Comparison of ENCODE assay signal across 9 cellular contexts in genomic region chr4:20251061-20251795, GRCh38. TPM values are rescaled to one million over a fixed set of nuclear protein-coding genes. Genes with fewer than 3 reads are reported as not detected.
DNase-seq lines count a peak whose midpoint lies in the region; ATAC-seq, FAIRE-seq and TF ChIP-seq lines count a peak whose summit lies in the region.
"Had no signal": no experiment of that assay in that cellular context is flagged by ENCODE, and none has a peak within 500 bp of the region (broad histone marks: within the 10 kb centered on the region; RNA-seq: fewer than 3 reads in every experiment).

No MANE protein-coding gene starts in this region.

- 4 to 10% methylated on average over 9 to 27 of the region's 35 CpGs for WGBS in transverse colon (ENCODE audit: low coverage in 1 of 2), 2 donors

- in situ Hi-C loops in transverse colon (cut with MboI; ENCODE audit: low pct_ligation_motif_present in 1 of 4, low pct_unique_long_range_greater_than_20kb in 1 of 4, low sequenced_read_pairs in 3 of 4), result no loop called here

- H3K4me1 Mint-ChIP-seq in T-helper 17 cell, result peaks cover 6% of the 10 kb centered on the region

- intact Hi-C loops in A673 (cut with micrococcal nuclease; ENCODE audit: unreplicated experiment) (loop anchor here (5.0 kb wide), 6 partner anchors 176 to 1564 kb away; no protein-coding TSS in a partner anchor), transverse colon (cut with DNase I; ENCODE audit: low total_unique reads) (no loop called here)

- TF ChIP-seq EP300 in transverse colon (IDR thresholded peaks at IDR 0.05; ENCODE audit: low read depth), result no peak

- no peak for TF ChIP-seq POLR2A in transverse colon (IDR thresholded peaks at IDR 0.05)

- H3K4me1 ChIP-seq in A673 (ENCODE audit: insufficient read depth, low read length, poor library complexity, severe bottlenecking), result peaks cover 34% of the 10 kb centered on the region
- peaks cover 0 to 21% (median 15%) of the 10 kb centered on the region in 4 donors for H3K4me1 ChIP-seq in transverse colon

- ATAC-seq in GM19467 (IDR thresholded peaks at IDR 0.05; ENCODE audit: unreplicated experiment) (peak; percentile 12), T-helper 17 cell (no peak), GM18870 (IDR thresholded peaks at IDR 0.05; ENCODE audit: unreplicated experiment) (no peak), HG02840 (IDR thresholded peaks at IDR 0.05; ENCODE audit: low FRiP score, unreplicated experiment) (no peak)

- POLR2A ChIA-PET in A673 (lab: Charles Lee; ENCODE audit: low non-redundant PET), result interaction anchor here (0.5 kb wide), 1 partner anchor 280 kb away, joined by 3 read pairs; no protein-coding TSS in a partner anchor

- H3K36me3 ChIP-seq in A673 (ENCODE audit: insufficient read depth, low read length, poor library complexity, severe bottlenecking) (no peaks in the 10 kb centered on the region), transverse colon (no peaks in the 10 kb centered on the region)

- TF ChIP-seq CTCF in A673 (conservative IDR thresholded peaks at IDR 0.05; ENCODE audit: low read depth, low read length) (no peak), transverse colon (IDR thresholded peaks at IDR 0.05) (no peak)

- DNase-seq in A673 (ENCODE audit: low spot score), result no peak
- no peak for DNase-seq in T-helper 17 cell
- DNase-seq in iris pigment epithelial cell (ENCODE audit: low read depth), result peak; percentile 31
- DNase-seq in transverse colon, result no peak
- no peak for DNase-seq in GM19239 (ENCODE audit: insufficient read length, low spot score)

- no peaks in the 10 kb centered on the region for H3K9me3 ChIP-seq in A673 (ENCODE audit: low read depth, low read length, poor library complexity, severe bottlenecking)
- no peaks in the 10 kb centered on the region for H3K9me3 ChIP-seq in T-helper 17 cell (ENCODE audit: control insufficient read depth, low read length, poor library complexity, severe bottlenecking)
- H3K9me3 ChIP-seq in transverse colon, result no peaks in the 10 kb centered on the region

- H3K4me3 ChIP-seq in A673 (ENCODE audit: low read depth, low read length, poor library complexity, severe bottlenecking) (peak overlapping the region; percentile 80), transverse colon (peak overlapping the region; percentile 38 to 70 (median 50))

- H3K4me3 Mint-ChIP-seq in T-helper 17 cell, result peak overlapping the region; percentile 76

- H3K27me3 ChIP-seq in A673 (replicated peaks; ENCODE audit: insufficient read depth, low read depth, low read length, poor library complexity), result no peaks in the 10 kb centered on the region
- H3K27me3 ChIP-seq in transverse colon, result peaks cover 56% of the 10 kb centered on the region

- H3K36me3 Mint-ChIP-seq in T-helper 17 cell (ENCODE audit: low read depth), result no peaks in the 10 kb centered on the region

- H3K27ac ChIP-seq in A673 (ENCODE audit: low read depth, low read length, poor library complexity, severe bottlenecking) (no peak overlapping the region), transverse colon (peak overlapping the region; percentile 48 to 85 (median 76))

- H3K27ac Mint-ChIP-seq in T-helper 17 cell, result no peak overlapping the region

- no TSS peak for BruUV-seq in A673 (replicated peaks; lab: Mats Ljungman, UMichigan)

- FAIRE-seq in GM19239 (lab: Jason Lieb, UNC), result no peak
- FAIRE-seq: endometrium had no signal

- CTCF ChIA-PET in A673 (lab: Charles Lee), result interaction anchor here (0.6 kb wide), 2 partner anchors 157 to 288 kb away, joined by 3 to 8 read pairs; no protein-coding TSS in a partner anchor

- H3K27me3 Mint-ChIP-seq in T-helper 17 cell, result peaks cover 41% of the 10 kb centered on the region

RNA-seq across cellular contexts. Expression of gene SLIT2, which starts 0.5 kb away (rescaled TPM):
- total RNA-seq in A673 (2021) (59.7 and 70.6 TPM in 2 replicates), T-helper 17 cell (not detected), transverse colon (1 to 10 TPM; 2.2 to 6.7 (median 5.6) TPM)
